ENCODE assay signal across 13 cellular contexts in the genomic region with DNA sequence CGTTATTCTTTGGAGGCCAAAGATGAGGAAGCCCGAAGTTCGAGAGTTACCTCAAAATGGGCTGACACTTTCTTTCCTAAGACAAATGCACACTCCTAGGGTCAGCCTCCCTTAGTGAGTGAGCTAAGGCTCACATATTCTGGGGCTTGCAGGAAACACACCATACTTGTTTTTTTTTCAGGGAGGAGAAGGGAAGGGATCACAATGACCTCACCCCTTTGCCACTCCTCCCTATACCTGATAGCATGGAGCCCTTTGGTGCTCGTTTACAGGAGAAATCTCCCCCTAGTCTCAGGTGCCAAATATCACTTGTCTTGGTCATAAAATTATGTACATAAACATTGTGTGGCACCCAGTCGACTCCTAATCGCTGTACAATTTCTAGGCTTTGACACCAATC. TPM values are rescaled to one million over a fixed set of nuclear protein-coding genes. Genes with fewer than 3 reads are reported as not detected.
DNase-seq lines count a peak whose midpoint lies in the region; ATAC-seq, FAIRE-seq and TF ChIP-seq lines count a peak whose summit lies in the region.
"Had no signal": no experiment of that assay in that cellular context is flagged by ENCODE, and none has a peak within 500 bp of the region (broad histone marks: within the 10 kb centered on the region; RNA-seq: fewer than 3 reads in every experiment).

No MANE protein-coding gene starts in this region.

- H4K91ac ChIP-seq in IMR-90 (ENCODE audit: insufficient read depth, low read depth, low read length), result no peak overlapping the region

- no TSS peak for BruUV-seq in IMR-90 (replicated peaks; lab: Mats Ljungman, UMichigan)

- H3K9me1 ChIP-seq in IMR-90 (ENCODE audit: insufficient read depth, low read length), result peaks cover 5% of the 10 kb centered on the region
- no peaks in the 10 kb centered on the region for H3K9me1 ChIP-seq in keratinocyte (ENCODE audit: control insufficient read depth, extremely low read depth, insufficient read depth, low read length)

- no peak for DNase-seq in IMR-90
- no peak for DNase-seq in keratinocyte (ENCODE audit: low read depth, low spot score)
- DNase-seq in AG08395 (ENCODE audit: low spot score), result no peak
- no peak for DNase-seq in H7
- DNase-seq in NCI-H1694 (lab: John Stamatoyannopoulos, UW), result no peak
- DNase-seq: CD8-positive, alpha-beta T cell; NCI-H1436 treated with DMSO at 0.1 percent for 48 hours; NCI-H226; Peyer's patch; SHP77 had no signal

- no peak for TF ChIP-seq RAD21 in IMR-90 (IDR thresholded peaks at IDR 0.05; ENCODE audit: low read length)

- H3K79me1 ChIP-seq in IMR-90 (ENCODE audit: low read depth in 1 of 2, low read length in 2 of 2), result no peaks in the 10 kb centered on the region

- H2BK15ac ChIP-seq in IMR-90 (ENCODE audit: low read depth, low read length), result no peak overlapping the region

- no peak overlapping the region for H3K14ac ChIP-seq in IMR-90 (replicated peaks; ENCODE audit: low read depth, low read length)

- no CpG with 5 or more reads among the region's 6 CpGs for WGBS in IMR-90 (ENCODE audit: extremely low coverage in 2 of 2, insufficient read length in 1 of 2), 2 experiments

- POLR2A ChIA-PET in IMR-90 (lab: Charles Lee; ENCODE audit: unreplicated experiment), result no interaction called here

- intact Hi-C loops in IMR-90 (cut with micrococcal nuclease), result no loop called here

- no peak overlapping the region for H2BK5ac ChIP-seq in IMR-90 (ENCODE audit: low read depth, low read length, poor library complexity, severe bottlenecking)

- H3K36me3 ChIP-seq in ACC112 (ENCODE audit: insufficient read depth, low read length) (no peaks in the 10 kb centered on the region), IMR-90 (ENCODE audit: control insufficient read depth, insufficient read depth, low read length) (no peaks in the 10 kb centered on the region), keratinocyte (ENCODE audit: control insufficient read depth in 2 of 2, extremely low read depth in 1 of 2, insufficient read depth in 2 of 2, low read length in 2 of 2) (no peaks in the 10 kb centered on the region), rectal smooth muscle tissue (ENCODE audit: control insufficient read depth, insufficient read depth, low read length) (no peaks in the 10 kb centered on the region), H7 (replicated peaks; ENCODE audit: control insufficient read depth, insufficient read depth, low read length) (no peaks in the 10 kb centered on the region)
- H3K36me3 ChIP-seq: Peyer's patch had no signal

- H2BK20ac ChIP-seq in IMR-90 (ENCODE audit: low read depth, low read length), result no peak overlapping the region

- H3K4me1 ChIP-seq in ACC112 (ENCODE audit: control insufficient read depth, insufficient read depth, low read length, unreplicated experiment), result peaks cover 90% of the 10 kb centered on the region
- H3K4me1 ChIP-seq in IMR-90 (ENCODE audit: control insufficient read depth, insufficient read depth, low read length), result peaks cover 16% of the 10 kb centered on the region
- peaks cover 37% of the 10 kb centered on the region for H3K4me1 ChIP-seq in keratinocyte (ENCODE audit: control insufficient read depth, extremely low read depth, insufficient read depth, low read length)
- peaks cover 25% of the 10 kb centered on the region for H3K4me1 ChIP-seq in rectal smooth muscle tissue (ENCODE audit: control insufficient read depth, insufficient read depth, low read length)
- H3K4me1 ChIP-seq: Peyer's patch had no signal

- no peak overlapping the region for H3K23ac ChIP-seq in IMR-90 (ENCODE audit: low read depth, low read length)

- H2BK120ac ChIP-seq in IMR-90 (ENCODE audit: low read depth, low read length), result peak overlapping the region; percentile 2; the same call in 1 of the 2 replicates

- no peaks in the 10 kb centered on the region for H4K20me1 ChIP-seq in IMR-90 (ENCODE audit: insufficient read depth, low read length)
- H4K20me1 ChIP-seq in keratinocyte (ENCODE audit: control insufficient read depth, extremely low read depth, insufficient read depth, low read length), result no peaks in the 10 kb centered on the region

- in situ Hi-C loops in IMR-90 (cut with MboI; ENCODE audit: low sequenced_read_pairs), result no loop called here

- no peaks in the 10 kb centered on the region for H3K9me3 ChIP-seq in IMR-90 (ENCODE audit: control insufficient read depth, insufficient read depth, low read length)
- H3K9me3 ChIP-seq in keratinocyte (ENCODE audit: control insufficient read depth, low read depth, low read length), result no peaks in the 10 kb centered on the region
- H3K9me3 ChIP-seq: Peyer's patch had no signal

- no peak for FAIRE-seq in keratinocyte (lab: Jason Lieb, UNC)

- H3K9ac ChIP-seq in IMR-90 (ENCODE audit: low read depth, low read length), result no peak overlapping the region
- no peak overlapping the region for H3K9ac ChIP-seq in keratinocyte (ENCODE audit: control insufficient read depth, extremely low read depth, insufficient read depth, low read length)
- H3K9ac ChIP-seq in rectal smooth muscle tissue (ENCODE audit: low read length), result no peak overlapping the region

- H2AK9ac ChIP-seq in IMR-90 (replicated peaks; ENCODE audit: low read depth, low read length, poor library complexity), result no peak overlapping the region

- peak overlapping the region; percentile 35 for H2AFZ ChIP-seq in ACC112 (ENCODE audit: low read length, unreplicated experiment)
- no peak overlapping the region for H2AFZ ChIP-seq in IMR-90 (replicated peaks; ENCODE audit: low read length, poor library complexity)
- peak overlapping the region; percentile 69 for H2AFZ ChIP-seq in keratinocyte (ENCODE audit: control insufficient read depth, low read length)

- no peak for TF ChIP-seq CTCF in IMR-90 (conservative IDR thresholded peaks at IDR 0.05; ENCODE audit: low read depth, low read length)
- no peak for TF ChIP-seq CTCF in keratinocyte (optimal IDR thresholded peaks at IDR 0.05 in 1 of 3, IDR thresholded peaks at IDR 0.05 in 1 of 3, conservative IDR thresholded peaks at IDR 0.05 in 1 of 3; ENCODE audit: extremely low read depth in 1 of 3, insufficient read depth in 2 of 3, low read length in 3 of 3)

- H3K4me3 ChIP-seq in ACC112 (ENCODE audit: low read depth, low read length), result peak overlapping the region; percentile 54; the same call in 1 of the 2 replicates
- H3K4me3 ChIP-seq in IMR-90 (ENCODE audit: insufficient read depth, low read depth, low read length), result no peak overlapping the region
- no peak overlapping the region for H3K4me3 ChIP-seq in keratinocyte (ENCODE audit: control insufficient read depth in 2 of 3, extremely low read depth in 1 of 3, insufficient read depth in 2 of 3, low read depth in 1 of 3, low read length in 3 of 3)
- no peak overlapping the region for H3K4me3 ChIP-seq in rectal smooth muscle tissue (ENCODE audit: low read length)
- no peak overlapping the region for H3K4me3 ChIP-seq in H7 (ENCODE audit: insufficient read depth, low read depth, low read length)
- H3K4me3 ChIP-seq: Peyer's patch had no signal

- H3K27ac ChIP-seq in ACC112 (ENCODE audit: low read depth, low read length) (peak overlapping the region; percentile 96), IMR-90 (ENCODE audit: insufficient read depth, low read length) (no peak overlapping the region), keratinocyte (ENCODE audit: control insufficient read depth, insufficient read depth, low read length) (peak overlapping the region; percentile 34), rectal smooth muscle tissue (ENCODE audit: low read depth, low read length) (peak overlapping the region; percentile 30)
- H3K27ac ChIP-seq: Peyer's patch had no signal

- no peak overlapping the region for H3K4me2 ChIP-seq in IMR-90 (ENCODE audit: low read depth, low read length)
- no peak overlapping the region for H3K4me2 ChIP-seq in keratinocyte (ENCODE audit: control insufficient read depth, extremely low read depth, insufficient read depth, low read depth, low read length)

- H3K18ac ChIP-seq in IMR-90 (ENCODE audit: low read depth, low read length), result no peak overlapping the region

- ATAC-seq in IMR-90 (ENCODE audit: low read depth), result no peak
- ATAC-seq in GM21528 (IDR thresholded peaks at IDR 0.05; ENCODE audit: low FRiP score, unreplicated experiment), result no peak
- ATAC-seq: CD8-positive, alpha-beta T cell had no signal

- no peak overlapping the region for H2AK5ac ChIP-seq in IMR-90 (ENCODE audit: low read depth, low read length)

- no peak overlapping the region for H4K5ac ChIP-seq in IMR-90 (ENCODE audit: low read depth, low read length)

- H3K79me2 ChIP-seq in ACC112 (ENCODE audit: control insufficient read depth, insufficient read depth, low read length, unreplicated experiment), result peaks cover 4% of the 10 kb centered on the region
- H3K79me2 ChIP-seq in keratinocyte (ENCODE audit: control insufficient read depth, insufficient read depth, low read length), result no peaks in the 10 kb centered on the region

- no peak for TF ChIP-seq POLR2A in IMR-90 (IDR thresholded peaks at IDR 0.05; ENCODE audit: low read depth, low read length)

- dilution Hi-C loops in IMR-90 (cut with HindIII; ENCODE audit: low sequenced_read_pairs, unreplicated experiment) (no loop called here), keratinocyte (cut with MboI; ENCODE audit: extremely low pct_ligation_motif_present, low sequenced_read_pairs) (no loop called here)

- no peak overlapping the region for H3K56ac ChIP-seq in IMR-90 (ENCODE audit: extremely low read depth, insufficient read depth, low read length)

- H3K4ac ChIP-seq in IMR-90 (ENCODE audit: low read depth, low read length), result no peak overlapping the region

- no peak overlapping the region for H4K8ac ChIP-seq in IMR-90 (ENCODE audit: low read depth in 2 of 2, low read length in 2 of 2)

- H3K27me3 ChIP-seq in ACC112 (ENCODE audit: insufficient read depth, low read length) (no peaks in the 10 kb centered on the region), IMR-90 (ENCODE audit: control insufficient read depth, insufficient read depth, low read length) (peaks cover 1% of the 10 kb centered on the region; the same call in 1 of the 2 replicates), keratinocyte (ENCODE audit: control insufficient read depth, extremely low read depth, insufficient read depth, low read length) (no peaks in the 10 kb centered on the region), rectal smooth muscle tissue (ENCODE audit: control insufficient read depth, insufficient read depth, low read length) (no peaks in the 10 kb centered on the region), H7 (ENCODE audit: control insufficient read depth, insufficient read depth, low read length) (no peaks in the 10 kb centered on the region)
- H3K27me3 ChIP-seq: Peyer's patch had no signal

- CTCF ChIA-PET in IMR-90 (lab: Yijun Ruan, JAX), result interaction anchor here (0.7 kb wide), 1 partner anchor 24 kb away, joined by 3 read pairs; a partner anchor contains a TSS

RNA-seq across cellular contexts. Expression of a gene that starts 4.6 kb away (rescaled TPM):
- total RNA-seq in IMR-90 (2012; rRNA removed), result 0.28 and 0.36 TPM in 2 replicates
- polyA plus RNA-seq in IMR-90 (2012; rRNA removed), result 0.16 and 0.21 TPM in 2 replicates
- 0.10 and 0.18 TPM in 2 replicates for polyA plus RNA-seq in IMR-90 (2012; cell fraction: cytosol; rRNA removed)
- polyA plus RNA-seq in IMR-90 (2012; cell fraction: nucleus; rRNA removed; ENCODE audit: low replicate concordance), result 0.11 and 0.13 TPM in 2 replicates
- polyA plus RNA-seq in keratinocyte, result 0.16 to 0.21 TPM (median 0.18 TPM) in 3 replicates
- polyA plus RNA-seq in keratinocyte (2011; ENCODE audit: low read depth), result not detected
- 0.08 and 0.19 TPM in 2 replicates for polyA plus RNA-seq in keratinocyte (2011; cell fraction: cytosol; rRNA removed)
- polyA plus RNA-seq in keratinocyte (2011; cell fraction: nucleus; rRNA removed), result 0.08 and 0.15 TPM in 2 replicates
- 0.30 TPM in 1 of 2 replicates, not detected in the other for polyA plus RNA-seq in keratinocyte (2012; ENCODE audit: low replicate concordance)
- not detected in 3 replicates for polyA minus RNA-seq in keratinocyte
- polyA minus RNA-seq in keratinocyte (2011; cell fraction: cytosol; rRNA and poly(A)+ RNA removed), result not detected
- polyA minus RNA-seq in keratinocyte (2011; cell fraction: nucleus; rRNA and poly(A)+ RNA removed), result 0.47 TPM in 1 of 2 replicates, not detected in the other
- total RNA-seq in H7 (2014; rRNA removed; shearing (Covaris generic)), result 0.31 and 1.3 TPM in 2 replicates
- total RNA-seq: CD8-positive, alpha-beta T cell had no signal

RNA-seq across cellular contexts. Expression of a gene that starts 23.6 kb away (rescaled TPM):
- total RNA-seq in IMR-90 (2012; rRNA removed), result 12.9 and 18.1 TPM in 2 replicates
- polyA plus RNA-seq in IMR-90 (2012; rRNA removed) (10.5 and 11.6 TPM in 2 replicates), keratinocyte (19.8 to 33.1 TPM (median 29.5 TPM) in 3 replicates)
- 5.0 and 6.1 TPM in 2 replicates for polyA plus RNA-seq in IMR-90 (2012; cell fraction: cytosol; rRNA removed)
- polyA plus RNA-seq in IMR-90 (2012; cell fraction: nucleus; rRNA removed; ENCODE audit: low replicate concordance), result 3.1 and 12.3 TPM in 2 replicates
- 16.4 TPM for polyA plus RNA-seq in keratinocyte (2011; ENCODE audit: low read depth)
- polyA plus RNA-seq in keratinocyte (2011; cell fraction: cytosol; rRNA removed), result 28.4 and 33.3 TPM in 2 replicates
- 13.1 and 15.8 TPM in 2 replicates for polyA plus RNA-seq in keratinocyte (2011; cell fraction: nucleus; rRNA removed)
- polyA plus RNA-seq in keratinocyte (2012; ENCODE audit: low replicate concordance), result 6.2 and 20.7 TPM in 2 replicates
- polyA minus RNA-seq in keratinocyte, result 15.1 to 28.3 TPM (median 22.2 TPM) in 3 replicates
- polyA minus RNA-seq in keratinocyte (2011; cell fraction: cytosol; rRNA and poly(A)+ RNA removed), result 15.2 TPM
- polyA minus RNA-seq in keratinocyte (2011; cell fraction: nucleus; rRNA and poly(A)+ RNA removed), result 4.7 and 5.3 TPM in 2 replicates
- 19.7 and 20.3 TPM in 2 replicates for total RNA-seq in H7 (2014; rRNA removed; shearing (Covaris generic))
